In genomic region chr7:99036531-99037175, GRCh38 we compare ENCODE assay signal across 9 cellular contexts.
DNase-seq lines count a peak whose midpoint lies in the region; ATAC-seq, FAIRE-seq and TF ChIP-seq lines count a peak whose summit lies in the region.
"Had no signal": no experiment of that assay in that cellular context is flagged by ENCODE, and none has a peak within 500 bp of the region (broad histone marks: within the 10 kb centered on the region; RNA-seq: fewer than 3 reads in every experiment).

No MANE protein-coding gene starts in this region.

- no peak overlapping the region for H3K14ac ChIP-seq in H1 (ENCODE audit: insufficient read length)

- H3K27me3 ChIP-seq in DND-41 (ENCODE audit: insufficient read depth, low read length, poor library complexity) (no peaks in the 10 kb centered on the region), MM.1S (replicated peaks; ENCODE audit: insufficient read depth, low read length) (no peaks in the 10 kb centered on the region), H1 (replicated peaks in 1 of 4; ENCODE audit: control insufficient read depth in 3 of 4, extremely low read depth in 1 of 4, insufficient read depth in 3 of 4, low read length in 3 of 4) (no peaks in the 10 kb centered on the region), neural cell (ENCODE audit: insufficient read depth, low read depth, low read length) (no peaks in the 10 kb centered on the region)
- H3K27me3 ChIP-seq: uterus had no signal

- H3K4me2 ChIP-seq in DND-41 (ENCODE audit: insufficient read depth, low read length): no peak overlapping the region
- no peak overlapping the region for H3K4me2 ChIP-seq in MM.1S (ENCODE audit: low read depth, low read length)
- no peak overlapping the region for H3K4me2 ChIP-seq in H1 (ENCODE audit: insufficient read depth in 1 of 2, low read depth in 2 of 2, low read length in 2 of 2)
- no peak overlapping the region for H3K4me2 ChIP-seq in neural cell (ENCODE audit: low read length)

- no peak overlapping the region for H4K91ac ChIP-seq in H1 (replicated peaks; ENCODE audit: insufficient read length, low read length)

- no peaks in the 10 kb centered on the region for H3K4me1 ChIP-seq in DND-41 (ENCODE audit: insufficient read depth, low read length)
- no peaks in the 10 kb centered on the region for H3K4me1 ChIP-seq in MM.1S (ENCODE audit: low read length)
- H3K4me1 ChIP-seq in H1 (replicated peaks in 1 of 4; ENCODE audit: control insufficient read depth in 3 of 4, insufficient read depth in 4 of 4, low read length in 3 of 4): no peaks in the 10 kb centered on the region

- no peak for TF ChIP-seq POLR2A in H1 (IDR thresholded peaks at IDR 0.05; ENCODE audit: control extremely low read depth in 1 of 2, low read depth in 2 of 2, low read length in 2 of 2)

- H2BK20ac ChIP-seq in H1 (ENCODE audit: low read length): no peak overlapping the region

- H2AK5ac ChIP-seq in H1 (ENCODE audit: low read depth, low read length): no peak overlapping the region

- TF ChIP-seq CTCF in DND-41 (IDR thresholded peaks at IDR 0.05; ENCODE audit: borderline replicate concordance, extremely low read depth, low read length, poor library complexity, severe bottlenecking): peak; percentile 57
- peak; percentile 15; the same call in 1 of the 2 replicates for TF ChIP-seq CTCF in MM.1S (IDR thresholded peaks at IDR 0.05; ENCODE audit: low read length)
- peak; percentile 61 to 74 (median 67) for TF ChIP-seq CTCF in H1 (IDR thresholded peaks at IDR 0.05; ENCODE audit: control extremely low read depth in 1 of 3, insufficient read depth in 1 of 3, low read depth in 1 of 3, low read length in 3 of 3)
- peak; percentile 39 for TF ChIP-seq CTCF in neural cell (IDR thresholded peaks at IDR 0.05; ENCODE audit: poor library complexity, severe bottlenecking)

- H4K8ac ChIP-seq in H1 (ENCODE audit: extremely low read depth, insufficient read depth, low read length): no peak overlapping the region

- peak; percentile 56; the same call in 2 of the 3 replicates for ATAC-seq in DND-41 (ENCODE audit: insufficient read depth, low read depth)

- H4K20me1 ChIP-seq in DND-41 (ENCODE audit: insufficient read depth, low read length) (peaks cover 8% of the 10 kb centered on the region; the same call in 1 of the 2 replicates), MM.1S (ENCODE audit: insufficient read depth, low read length) (no peaks in the 10 kb centered on the region), H1 (replicated peaks in 1 of 2; ENCODE audit: control insufficient read depth in 1 of 2, insufficient read depth in 2 of 2, low read length in 2 of 2) (peaks cover 6 to 8% of the 10 kb centered on the region in 2 experiments), neural cell (ENCODE audit: insufficient read depth) (no peaks in the 10 kb centered on the region)

- H3K9ac ChIP-seq in DND-41 (ENCODE audit: low read depth, low read length) (no peak overlapping the region), MM.1S (ENCODE audit: low read length) (no peak overlapping the region), H1 (replicated peaks in 1 of 4; ENCODE audit: extremely low read depth in 1 of 4, low read depth in 3 of 4, low read length in 3 of 4) (no peak overlapping the region), neural cell (ENCODE audit: low read length) (no peak overlapping the region)

- no peak overlapping the region for H3K23ac ChIP-seq in H1 (ENCODE audit: insufficient read length)

- H3K18ac ChIP-seq in H1 (ENCODE audit: extremely low read depth, low read length): no peak overlapping the region

- no peak overlapping the region for H2BK5ac ChIP-seq in H1 (ENCODE audit: low read depth, low read length)

- H2AFZ ChIP-seq in DND-41 (ENCODE audit: low read depth, low read length) (no peak overlapping the region), MM.1S (ENCODE audit: low read length) (no peak overlapping the region), H1 (ENCODE audit: low read length) (no peak overlapping the region), neural cell (ENCODE audit: low read depth, low read length) (no peak overlapping the region)

- no peak overlapping the region for H3K4ac ChIP-seq in H1 (replicated peaks; ENCODE audit: insufficient read length, low read depth, low read length)

- POLR2A ChIA-PET in H1 (lab: Charles Lee; ENCODE audit: partially characterized antibody): interaction anchor here (0.6 to 1.6 kb wide), 3 partner anchors 9 to 16 kb away, joined by 3 to 4 read pairs (median 3); no protein-coding TSS in a partner anchor

- H2BK15ac ChIP-seq in H1 (ENCODE audit: low read length): no peak overlapping the region

- H2BK12ac ChIP-seq in H1 (ENCODE audit: low read depth, low read length): no peak overlapping the region

- no peak overlapping the region for H2BK120ac ChIP-seq in H1 (replicated peaks; ENCODE audit: low read depth, low read length)

- H3K27ac ChIP-seq in DND-41 (ENCODE audit: low read length) (no peak overlapping the region), MM.1S (ENCODE audit: low read length) (no peak overlapping the region), H1 (ENCODE audit: low read depth, low read length) (no peak overlapping the region), neural cell (ENCODE audit: low read length) (no peak overlapping the region)
- H3K27ac ChIP-seq: uterus had no signal

- H3K79me2 ChIP-seq in DND-41 (ENCODE audit: insufficient read depth, low read length): no peaks in the 10 kb centered on the region
- no peaks in the 10 kb centered on the region for H3K79me2 ChIP-seq in MM.1S (ENCODE audit: low read length)
- no peaks in the 10 kb centered on the region for H3K79me2 ChIP-seq in H1 (ENCODE audit: control insufficient read depth in 1 of 2, insufficient read depth in 2 of 2, low read length in 2 of 2)
- H3K79me2 ChIP-seq in neural cell (replicated peaks; ENCODE audit: insufficient read depth, low read length): no peaks in the 10 kb centered on the region

- TF ChIP-seq RAD21 in H1 (IDR thresholded peaks at IDR 0.05 in 1 of 2, conservative IDR thresholded peaks at IDR 0.05 in 1 of 2; ENCODE audit: low read depth in 2 of 2, low read length in 2 of 2) (peak; percentile 47 to 56), neural cell (conservative IDR thresholded peaks at IDR 0.05) (no peak)

- peak; percentile 30 for DNase-seq in DND-41
- DNase-seq in MM.1S: no peak
- peak; percentile 41 to 84 for DNase-seq in H1 (ENCODE audit: low read depth in 1 of 2, low spot score in 2 of 2)
- DNase-seq in activated naive CD4-positive, alpha-beta T cell (lab: John Stamatoyannopoulos, UW): no peak
- no peak for DNase-seq in germinal center (ENCODE audit: low spot score)
- DNase-seq in stimulated activated CD4-positive, alpha-beta T cell treated with anti-CD3 and anti-CD28 coated beads, Interleukin-2, amount 100 ng/mL, for 24 hours: no peak
- no peak for DNase-seq in stimulated activated CD4-positive, alpha-beta T cell treated with anti-CD3 and anti-CD28 coated beads, Interleukin-4, amount 100 ng/mL, for 4 hours

- peak; percentile 42 for FAIRE-seq in H1 (lab: Jason Lieb, UNC)

- no peak overlapping the region for H4K5ac ChIP-seq in H1 (ENCODE audit: insufficient read length, low read depth, low read length)

- no peak overlapping the region for H3K56ac ChIP-seq in H1 (replicated peaks; ENCODE audit: insufficient read length, low read depth, low read length)

- H3K4me3 ChIP-seq in DND-41 (ENCODE audit: low read depth in 1 of 2, low read length in 2 of 2) (no peak overlapping the region), MM.1S (ENCODE audit: low read length) (no peak overlapping the region), H1 (ENCODE audit: extremely low read depth in 1 of 4, insufficient read depth in 2 of 4, low read depth in 3 of 4, low read length in 4 of 4) (no peak overlapping the region), neural cell (ENCODE audit: low read length) (no peak overlapping the region)
- H3K4me3 ChIP-seq: uterus had no signal

- peaks cover 97% of the 10 kb centered on the region for H3K36me3 ChIP-seq in DND-41 (ENCODE audit: insufficient read depth, low read length)
- H3K36me3 ChIP-seq in MM.1S (replicated peaks; ENCODE audit: insufficient read depth, low read length): no peaks in the 10 kb centered on the region; the same call in none of the 2 replicates
- H3K36me3 ChIP-seq in H1 (ENCODE audit: control insufficient read depth in 2 of 4, insufficient read depth in 4 of 4, low read length in 3 of 4): peaks cover 21 to 63% (median 50%) of the 10 kb centered on the region in 4 experiments
- no peaks in the 10 kb centered on the region for H3K36me3 ChIP-seq in neural cell (ENCODE audit: insufficient read depth, low read length)
- H3K36me3 ChIP-seq: uterus had no signal

- H3F3A ChIP-seq in MM.1S (ENCODE audit: insufficient read depth, low read length) (no peaks in the 10 kb centered on the region), neural cell (ENCODE audit: insufficient read depth, low read length, poor library complexity, severe bottlenecking) (no peaks in the 10 kb centered on the region)

- 82% methylated on average over 12 of the region's 12 CpGs; no CpG with 5 or more reads in 1 of the 2 experiments for WGBS in H1 (ENCODE audit: extremely low coverage in 1 of 2, insufficient coverage in 1 of 2, insufficient read length in 1 of 2, insufficient replicate concordance in 2 of 2, low coverage in 1 of 2, low lambda C conversion rate in 2 of 2, missing lambda C conversion rate in 1 of 2), 2 experiments

- no peaks in the 10 kb centered on the region for H3K9me3 ChIP-seq in DND-41 (ENCODE audit: insufficient read depth, low read length, severe bottlenecking)
- H3K9me3 ChIP-seq in MM.1S (replicated peaks; ENCODE audit: insufficient read depth, low read length): no peaks in the 10 kb centered on the region
- no peaks in the 10 kb centered on the region for H3K9me3 ChIP-seq in H1 (ENCODE audit: insufficient read depth in 2 of 2, low read depth in 1 of 2, low read length in 1 of 2)
- H3K9me3 ChIP-seq in neural cell (ENCODE audit: low read length): no peaks in the 10 kb centered on the region
- H3K9me3 ChIP-seq: uterus had no signal

- H3K9me2 ChIP-seq in MM.1S (replicated peaks; ENCODE audit: insufficient read depth, low read length): no peaks in the 10 kb centered on the region
- no peaks in the 10 kb centered on the region for H3K9me2 ChIP-seq in neural cell (ENCODE audit: insufficient read depth, low read length)

- no peaks in the 10 kb centered on the region for H3K79me1 ChIP-seq in H1 (ENCODE audit: low read depth, low read length)

- TF ChIP-seq EP300 in H1 (IDR thresholded peaks at IDR 0.05; ENCODE audit: borderline replicate concordance in 1 of 2, low read depth in 2 of 2, low read length in 2 of 2) (no peak), neural cell (conservative IDR thresholded peaks at IDR 0.05; ENCODE audit: poor library complexity, severe bottlenecking) (no peak)

- CTCF ChIA-PET in H1 (lab: Charles Lee; ENCODE audit: partially characterized antibody): interaction anchor here (0.5 to 6.2 kb wide), 47 partner anchors 9 to 635 kb away, joined by 3 to 87 read pairs (median 3); partner anchors contain the start of gene KPNA7

- H3K23me2 ChIP-seq in H1 (ENCODE audit: low read depth, low read length): no peaks in the 10 kb centered on the region

TF ChIP-seq in H1, 55 proteins besides CTCF, POLR2A, EP300 and RAD21 (continues in another document):
- no peak for TF ChIP-seq RNF2 (IDR thresholded peaks at IDR 0.05; ENCODE audit: borderline replicate concordance, low read depth, low read length, missing control alignments, poor library complexity, severe bottlenecking)

TF ChIP-seq in neural cell, 6 proteins besides CTCF, POLR2A, EP300 and RAD21 (continues in another document):
- TF ChIP-seq POLR2AphosphoS5 (IDR thresholded peaks at IDR 0.05): no peak

Comparison
In these comparisons a context has a peak if more than half of its experiments do, and no peak if none do; other contexts are left out.
1. DNase-seq: peak in DND-41 (single experiment) and H1 (2 of 2); none in MM.1S (single experiment), activated naive CD4-positive, alpha-beta T cell (0 of 4), germinal center (single experiment), stimulated activated CD4-positive, alpha-beta T cell treated with anti-CD3 and anti-CD28 coated beads, Interleukin-2, amount 100 ng/mL, for 24 hours (0 of 2) and stimulated activated CD4-positive, alpha-beta T cell treated with anti-CD3 and anti-CD28 coated beads, Interleukin-4, amount 100 ng/mL, for 4 hours (0 of 2).
2. CTCF ChIP-seq: peak in every context shown above with its lines; median percentile 67 in H1; 57 in DND-41; 39 in neural cell; 15 in MM.1S.